In the genomic region with DNA sequence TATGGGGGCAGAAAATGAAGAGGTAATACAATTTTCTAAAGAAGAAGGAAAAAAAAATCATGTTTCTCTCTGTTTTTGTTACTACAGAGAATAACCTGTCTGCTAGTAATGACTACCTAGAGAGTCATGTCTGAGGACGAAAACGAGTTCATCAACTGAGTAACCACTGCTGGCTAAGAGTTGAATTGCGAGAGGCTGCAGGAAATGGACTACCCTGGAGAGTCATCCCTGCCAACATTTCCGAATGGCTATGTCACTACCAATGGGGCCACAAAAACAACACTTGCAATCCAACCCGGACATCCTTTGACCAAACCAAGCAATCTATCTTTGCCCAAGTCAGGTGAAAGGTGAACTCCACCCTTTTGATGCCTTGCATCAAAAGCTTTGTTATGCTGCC, we compare ENCODE assay signal across 22 cellular contexts.
A peak's percentile ranks its signal among the peaks of the same experiment; 100 is the strongest.
DNase-seq lines count a peak whose midpoint lies in the region; ATAC-seq, FAIRE-seq and TF ChIP-seq lines count a peak whose summit lies in the region.
"Had no signal": no experiment of that assay in that cellular context is flagged by ENCODE, and none has a peak within 500 bp of the region (broad histone marks: within the 10 kb centered on the region; RNA-seq: fewer than 3 reads in every experiment).

No MANE protein-coding gene starts in this region.

- no peak overlapping the region for H3K4me2 ChIP-seq in GM23338
- H3K4me2 ChIP-seq: A549 had no signal

- H3K4me3 Mint-ChIP-seq in GM23338, result no peak overlapping the region
- H3K4me3 Mint-ChIP-seq: CD4-positive, alpha-beta T cell; natural killer cell treated with Interleukin-12 subunit alpha and Interleukin-12 subunit beta and Interleukin-15 and Interleukin-18, amount 100 ng/mL, for 72 hours; T-helper 2 cell treated with Interferon-gamma antibody and Interleukin-4, amounts not matched to agents 5 μg/mL and 100 μg/mL, for 36 hours had no signal

- H3K4me1 Mint-ChIP-seq in GM23338, result no peaks in the 10 kb centered on the region

- H3K36me3 ChIP-seq in ACC112 (ENCODE audit: insufficient read depth, low read length) (no peaks in the 10 kb centered on the region), bronchial epithelial cell (ENCODE audit: control insufficient read depth, insufficient read depth, low read length) (no peaks in the 10 kb centered on the region), kidney epithelial cell (ENCODE audit: control insufficient read depth, insufficient read depth, low read length) (no peaks in the 10 kb centered on the region), GM23338 (ENCODE audit: insufficient read depth) (no peaks in the 10 kb centered on the region)
- H3K36me3 ChIP-seq: HAP-1, SJCRH30, spleen, transverse colon had no signal

- TF ChIP-seq CTCF in bronchial epithelial cell (IDR thresholded peaks at IDR 0.05; ENCODE audit: insufficient read depth, low read length, severe bottlenecking), result no peak
- TF ChIP-seq CTCF in kidney epithelial cell (IDR thresholded peaks at IDR 0.05; ENCODE audit: insufficient read depth, low read length, poor library complexity, severe bottlenecking), result no peak
- no peak for TF ChIP-seq CTCF in GM23338 (conservative IDR thresholded peaks at IDR 0.05; ENCODE audit: low read depth in 2 of 2)

- H2AFZ ChIP-seq in ACC112 (ENCODE audit: low read length, unreplicated experiment) (no peak overlapping the region), GM23338 (no peak overlapping the region)

- H3K27me3 ChIP-seq in ACC112 (ENCODE audit: insufficient read depth, low read length) (no peaks in the 10 kb centered on the region), bronchial epithelial cell (ENCODE audit: control insufficient read depth, insufficient read depth, low read length) (no peaks in the 10 kb centered on the region), kidney epithelial cell (ENCODE audit: control insufficient read depth, insufficient read depth, low read length) (no peaks in the 10 kb centered on the region), GM23338 (ENCODE audit: insufficient read depth) (no peaks in the 10 kb centered on the region)
- H3K27me3 ChIP-seq: transverse colon had no signal

- H3K27ac ChIP-seq in ACC112 (ENCODE audit: low read depth, low read length) (peak overlapping the region; percentile 28; the same call in 1 of the 2 replicates), GM23338 (ENCODE audit: low read depth) (no peak overlapping the region)
- H3K27ac ChIP-seq: A549, SJCRH30, spleen, transverse colon had no signal

- ATAC-seq in GM23338, result no peak
- no peak for ATAC-seq in GM18868 (IDR thresholded peaks at IDR 0.05; ENCODE audit: unreplicated experiment)
- ATAC-seq: A549; natural killer cell treated with Interleukin-12 subunit alpha and Interleukin-12 subunit beta and Interleukin-15 and Interleukin-18, amount 100 ng/mL, for 72 hours had no signal

- H4K20me1 ChIP-seq in GM23338 (replicated peaks; ENCODE audit: insufficient read depth), result no peaks in the 10 kb centered on the region

- H3K9me3 Mint-ChIP-seq in GM23338, result peaks cover 6% of the 10 kb centered on the region; the same call in 1 of the 3 replicates
- H3K9me3 Mint-ChIP-seq: CD4-positive, alpha-beta T cell; natural killer cell treated with Interleukin-12 subunit alpha and Interleukin-12 subunit beta and Interleukin-15 and Interleukin-18, amount 100 ng/mL, for 72 hours; T-helper 2 cell treated with Interferon-gamma antibody and Interleukin-4, amounts not matched to agents 5 μg/mL and 100 μg/mL, for 36 hours had no signal

- no peaks in the 10 kb centered on the region for H3K36me3 Mint-ChIP-seq in GM23338 (ENCODE audit: low read depth)
- H3K36me3 Mint-ChIP-seq: natural killer cell treated with Interleukin-12 subunit alpha and Interleukin-12 subunit beta and Interleukin-15 and Interleukin-18, amount 100 ng/mL, for 72 hours had no signal

- H3K79me2 ChIP-seq in ACC112 (ENCODE audit: control insufficient read depth, insufficient read depth, low read length, unreplicated experiment) (no peaks in the 10 kb centered on the region), GM23338 (replicated peaks; ENCODE audit: insufficient read depth) (no peaks in the 10 kb centered on the region)

- H3K9me2 ChIP-seq in GM23338 (ENCODE audit: insufficient read depth), result peaks cover 9% of the 10 kb centered on the region; the same call in 1 of the 2 replicates

- no peaks in the 10 kb centered on the region for H3F3A ChIP-seq in GM23338 (replicated peaks; ENCODE audit: low read depth)

- FAIRE-seq in bronchial epithelial cell (lab: Jason Lieb, UNC), result no peak
- FAIRE-seq: A549, GM19239, HTR-8/SVneo had no signal

- DNase-seq in HT1080 (ENCODE audit: low read depth) (peak; percentile 85), bronchial epithelial cell (ENCODE audit: low read depth) (peak; percentile 87), kidney epithelial cell (ENCODE audit: low read depth) (peak; percentile 21), NCI-H2029 (lab: John Stamatoyannopoulos, UW) (no peak), GM23338 (ENCODE audit: low spot score) (no peak), NOMO-1 (lab: John Stamatoyannopoulos, UW; ENCODE audit: unreplicated experiment in 2 of 2) (no peak)
- DNase-seq: activated effector memory CD4-positive, alpha-beta T cell treated with Interleukin-2 at 50 U/mL for 16 hours; CD4-positive, alpha-beta T cell; DMS53; NCI-H187 treated with DMSO at 0.1 percent for 48 hours; NCI-H446 treated with DMSO at 0.1 percent for 48 hours; SJCRH30; spleen; transverse colon had no signal

- H3K27me3 Mint-ChIP-seq in GM23338 (ENCODE audit: insufficient read depth, low read depth, poor library complexity), result no peaks in the 10 kb centered on the region

- peak overlapping the region; percentile 20; the same call in 1 of the 2 replicates for H3K4me3 ChIP-seq in ACC112 (ENCODE audit: low read depth, low read length)
- no peak overlapping the region for H3K4me3 ChIP-seq in bronchial epithelial cell (ENCODE audit: low read depth, low read length)
- H3K4me3 ChIP-seq in kidney epithelial cell (ENCODE audit: low read depth, low read length), result no peak overlapping the region
- H3K4me3 ChIP-seq in GM23338, result no peak overlapping the region
- H3K4me3 ChIP-seq: A549, HAP-1, SJCRH30, spleen, transverse colon had no signal

- H3K4me1 ChIP-seq in ACC112 (ENCODE audit: control insufficient read depth, insufficient read depth, low read length, unreplicated experiment) (peaks cover 31% of the 10 kb centered on the region), GM23338 (ENCODE audit: insufficient read depth) (no peaks in the 10 kb centered on the region)
- H3K4me1 ChIP-seq: A549, HAP-1, SJCRH30, transverse colon had no signal

- H3K27ac Mint-ChIP-seq in GM23338, result no peak overlapping the region
- H3K27ac Mint-ChIP-seq: CD4-positive, alpha-beta T cell; natural killer cell treated with Interleukin-12 subunit alpha and Interleukin-12 subunit beta and Interleukin-15 and Interleukin-18, amount 100 ng/mL, for 72 hours; T-helper 2 cell treated with Interferon-gamma antibody and Interleukin-4, amounts not matched to agents 5 μg/mL and 100 μg/mL, for 36 hours had no signal

TF ChIP-seq in GM23338, 12 proteins besides CTCF, POLR2A, EP300 and RAD21:
- no peak for TF ChIP-seq EZH2 (IDR thresholded peaks at IDR 0.05; ENCODE audit: low read depth, unreplicated experiment)

Comparison
In these comparisons a context has a peak if more than half of its experiments do, and no peak if none do; other contexts are left out.
1. DNase-seq: peak in HT1080 (single experiment), bronchial epithelial cell (single experiment) and kidney epithelial cell (single experiment); none in NCI-H2029 (single experiment), GM23338 (single experiment) and NOMO-1 (0 of 2).